In genomic region chr9:101428909-101429308, GRCh38 we compare ENCODE assay signal across 1 cellular context.
TF ChIP-seq lines count a peak whose summit lies in the region.

No MANE protein-coding gene starts in this region.

TF ChIP-seq in IMR-90, 13 proteins besides CTCF, POLR2A, EP300 and RAD21:
- TF ChIP-seq CEBPB (IDR thresholded peaks at IDR 0.05; ENCODE audit: low read depth, low read length) (peak; percentile 38; the same call in 1 of the 2 replicates), FOS (IDR thresholded peaks at IDR 0.05; ENCODE audit: low read depth, low read length) (no peak), USF2 (IDR thresholded peaks at IDR 0.05; ENCODE audit: low read depth, low read length) (no peak), NFE2L2 (IDR thresholded peaks at IDR 0.05; ENCODE audit: low read depth, low read length) (no peak)
